Comparison of ENCODE assay signal across 8 cellular contexts in the genomic region with DNA sequence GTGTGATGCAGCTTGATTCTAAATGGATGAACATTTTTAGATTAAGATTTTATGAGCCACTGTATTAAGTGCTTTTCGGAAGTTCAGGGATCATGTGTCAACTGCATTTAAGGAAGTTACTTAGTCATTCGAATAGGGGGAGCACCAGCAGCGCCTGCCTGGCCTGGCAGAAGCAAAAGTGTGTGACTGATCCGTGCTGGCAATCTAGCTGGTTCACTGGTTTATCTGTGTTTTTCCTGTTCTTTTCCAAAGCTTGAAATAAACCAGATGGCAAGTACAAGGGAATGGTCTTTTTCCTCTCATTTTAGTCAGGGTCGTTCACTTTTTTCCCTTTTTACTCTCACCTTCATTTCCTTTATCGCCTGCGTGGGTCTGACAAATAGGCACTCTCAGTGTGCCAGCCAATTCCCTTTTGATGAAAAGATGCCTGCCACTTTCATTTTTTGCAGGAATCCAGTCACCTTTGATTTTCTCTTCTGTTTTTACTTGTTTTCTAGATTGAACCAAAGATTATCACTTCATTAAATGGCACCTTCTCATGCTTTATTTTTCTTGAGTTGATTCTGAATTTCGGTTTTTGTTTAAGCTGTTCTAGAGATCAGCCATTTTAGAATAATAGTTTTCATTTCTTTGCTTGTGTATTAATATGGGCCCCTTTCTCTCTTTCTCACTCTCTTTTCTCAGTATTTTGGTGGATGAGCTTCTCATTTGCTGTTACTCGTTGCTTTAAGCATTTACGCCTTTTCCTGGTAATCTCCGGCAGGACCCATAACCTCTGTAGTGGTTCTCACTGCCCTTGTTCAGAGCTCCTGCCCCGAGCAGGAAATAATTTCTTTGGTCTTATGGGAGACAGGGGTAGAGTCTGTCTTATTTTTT. TPM values are rescaled to one million over a fixed set of nuclear protein-coding genes. Genes with fewer than 3 reads are reported as not detected.
DNase-seq lines count a peak whose midpoint lies in the region; ATAC-seq and TF ChIP-seq lines count a peak whose summit lies in the region.

No MANE protein-coding gene starts in this region.

- H3K4me3 ChIP-seq in prostate gland (peak overlapping the region in 1 of 2 donors; percentile 88), neural progenitor cell (no peak overlapping the region)

- H3K79me2 ChIP-seq in neural progenitor cell (ENCODE audit: low read depth) = no peaks in the 10 kb centered on the region

- peaks cover 23% of the 10 kb centered on the region for H3K4me1 ChIP-seq in prostate gland (replicated peaks)
- peaks cover 18% of the 10 kb centered on the region for H3K4me1 ChIP-seq in neural progenitor cell

- ATAC-seq in activated naive CD4-positive, alpha-beta T cell treated with anti-CD3 and anti-CD28 coated beads, Interleukin-2, amount 50 U/mL, for 72 hours = no peak

- peak; percentile 43 for TF ChIP-seq POLR2A in prostate gland (IDR thresholded peaks at IDR 0.05)

- 18% methylated on average over 12 of the region's 12 CpGs for WGBS in prostate gland

- H4K20me1 ChIP-seq in neural progenitor cell (ENCODE audit: low read depth) = no peaks in the 10 kb centered on the region

- H3K36me3 ChIP-seq in prostate gland (no peaks in the 10 kb centered on the region), neural progenitor cell (no peaks in the 10 kb centered on the region)

- intact Hi-C loops in prostate gland (cut with DNase I) = no loop called here

- peaks cover 12% of the 10 kb centered on the region for H3F3A ChIP-seq in neural progenitor cell (ENCODE audit: low read depth)

- H3K27ac ChIP-seq in prostate gland (peak overlapping the region; percentile 92 to 95), neural progenitor cell (no peak overlapping the region)

- H3K27me3 ChIP-seq in prostate gland (replicated peaks; ENCODE audit: insufficient read depth) = no peaks in the 10 kb centered on the region
- H3K27me3 ChIP-seq in neural progenitor cell = no peaks in the 10 kb centered on the region

- no peaks in the 10 kb centered on the region for H3K27me3 Mint-ChIP-seq in glutamatergic neuron (ENCODE audit: unreplicated experiment)
- H3K27me3 Mint-ChIP-seq in neural progenitor cell (ENCODE audit: insufficient read depth, low read depth) = peaks cover 3% of the 10 kb centered on the region
- no peaks in the 10 kb centered on the region for H3K27me3 Mint-ChIP-seq in type B pancreatic cell

- H3K27ac Mint-ChIP-seq in activated naive CD4-positive, alpha-beta T cell treated with anti-CD3 and anti-CD28 coated beads, Interleukin-2, amount 50 U/mL, for 72 hours = peak overlapping the region in 1 of 2 donors; percentile 96
- H3K27ac Mint-ChIP-seq in glutamatergic neuron (ENCODE audit: unreplicated experiment) (peak overlapping the region; percentile 60), neural progenitor cell (no peak overlapping the region), type B pancreatic cell (no peak overlapping the region)

- no peak for TF ChIP-seq CTCF in glutamatergic neuron (IDR thresholded peaks at IDR 0.05; ENCODE audit: partially characterized antibody, unreplicated experiment)
- TF ChIP-seq CTCF in prostate gland (IDR thresholded peaks at IDR 0.05) = no peak
- TF ChIP-seq CTCF in neural progenitor cell (IDR thresholded peaks at IDR 0.05) = no peak
- TF ChIP-seq CTCF in type B pancreatic cell (conservative IDR thresholded peaks at IDR 0.05) = no peak

- H3K4me3 Mint-ChIP-seq in glutamatergic neuron (ENCODE audit: unreplicated experiment) (peak overlapping the region; percentile 65), neural progenitor cell (no peak overlapping the region), type B pancreatic cell (no peak overlapping the region)

- no peak overlapping the region for H3K4me2 ChIP-seq in neural progenitor cell

- H3K4me1 Mint-ChIP-seq in glutamatergic neuron (ENCODE audit: low read depth, unreplicated experiment) (peaks cover 28% of the 10 kb centered on the region), neural progenitor cell (peaks cover 37% of the 10 kb centered on the region), type B pancreatic cell (ENCODE audit: unreplicated experiment) (peaks cover 17% of the 10 kb centered on the region)

- H3K9me3 ChIP-seq in prostate gland (no peaks in the 10 kb centered on the region), neural progenitor cell (ENCODE audit: low read depth) (no peaks in the 10 kb centered on the region)

- peaks cover 12 to 18% of the 10 kb centered on the region in 2 donors for H3K36me3 Mint-ChIP-seq in activated naive CD4-positive, alpha-beta T cell treated with anti-CD3 and anti-CD28 coated beads, Interleukin-2, amount 50 U/mL, for 72 hours
- no peaks in the 10 kb centered on the region for H3K36me3 Mint-ChIP-seq in glutamatergic neuron (ENCODE audit: unreplicated experiment)
- H3K36me3 Mint-ChIP-seq in neural progenitor cell = no peaks in the 10 kb centered on the region
- peaks cover 11% of the 10 kb centered on the region for H3K36me3 Mint-ChIP-seq in type B pancreatic cell

- no peak overlapping the region for H3K9ac ChIP-seq in neural progenitor cell

- no peaks in the 10 kb centered on the region for H3K9me3 Mint-ChIP-seq in activated naive CD4-positive, alpha-beta T cell treated with anti-CD3 and anti-CD28 coated beads, Interleukin-2, amount 50 U/mL, for 72 hours
- H3K9me3 Mint-ChIP-seq in glutamatergic neuron (ENCODE audit: unreplicated experiment) (peaks cover 5% of the 10 kb centered on the region), neural progenitor cell (no peaks in the 10 kb centered on the region), type B pancreatic cell (no peaks in the 10 kb centered on the region)

- peak in 3 of 4 experiments; percentile 11 to 19 (median 15) for DNase-seq in activated naive CD4-positive, alpha-beta T cell (lab: John Stamatoyannopoulos, UW)
- DNase-seq in activated naive CD4-positive, alpha-beta T cell treated with anti-CD3 and anti-CD28 coated beads, Interleukin-2, amount 50 U/mL, for 72 hours (ENCODE audit: low spot score in 2 of 2) = no peak
- DNase-seq in NOMO-1 treated with dmso at 0.1 percent for 144 hours (lab: John Stamatoyannopoulos, UW; ENCODE audit: unreplicated experiment) (peak; percentile 73), glutamatergic neuron (peak; percentile 27), prostate gland (ENCODE audit: low spot score) (peak; percentile 72), neural progenitor cell (ENCODE audit: low spot score) (no peak), type B pancreatic cell (ENCODE audit: extremely low spot score, unreplicated experiment) (no peak)
- DNase-seq in activated effector memory CD4-positive, alpha-beta T cell treated with Interleukin-2 at 50 U/mL for 16 hours = peak; percentile 35

- no peak overlapping the region for H2AFZ ChIP-seq in neural progenitor cell (replicated peaks)

RNA-seq across cellular contexts. Expression of a gene that starts 2.8 kb away (rescaled TPM):
- 10 to 100 TPM; 44.9 to 52.3 TPM for total RNA-seq in activated naive CD4-positive, alpha-beta T cell treated with anti-CD3 and anti-CD28 coated beads, Interleukin-2, amount 50 U/mL, for 72 hours
- total RNA-seq in glutamatergic neuron (ENCODE audit: unreplicated experiment) (101 TPM), prostate gland (100 to 1,000 TPM; 111 to 253 TPM), neural progenitor cell (ENCODE audit: low replicate concordance) (10.9 and 18.1 TPM in 2 replicates), type B pancreatic cell (ENCODE audit: low replicate concordance) (55.4 and 63.9 TPM in 2 replicates)

Comparison
In these comparisons a context has a peak if more than half of its experiments do, and no peak if none do; other contexts are left out.
1. DNase-seq: peak in activated naive CD4-positive, alpha-beta T cell (3 of 4), NOMO-1 treated with dmso at 0.1 percent for 144 hours (single experiment), activated effector memory CD4-positive, alpha-beta T cell treated with Interleukin-2 at 50 U/mL for 16 hours (single experiment), glutamatergic neuron (single experiment) and prostate gland (single experiment); none in activated naive CD4-positive, alpha-beta T cell treated with anti-CD3 and anti-CD28 coated beads, Interleukin-2, amount 50 U/mL, for 72 hours (0 of 2), neural progenitor cell (single experiment) and type B pancreatic cell (single experiment).